Comparison of ENCODE assay signal across 8 cellular contexts in genomic region chr10:71977614-71977903, GRCh38. TPM values are rescaled to one million over a fixed set of nuclear protein-coding genes. Genes with fewer than 3 reads are reported as not detected.
DNase-seq lines count a peak whose midpoint lies in the region; ATAC-seq and TF ChIP-seq lines count a peak whose summit lies in the region.
"Not testable (repeated sequence)": the region's sequence is repeated elsewhere in the genome, so short reads cannot be mapped to it uniquely, and the experiment has no call there.

No MANE protein-coding gene starts in this region.

- H3K9me3 Mint-ChIP-seq in WTC11, brain, nephron: not testable (repeated sequence)

- not testable (repeated sequence) for H4K20me1 ChIP-seq in GM23248 (ENCODE audit: insufficient read depth)

- H3K27me3 Mint-ChIP-seq in WTC11 (ENCODE audit: low read depth); brain; nephron (ENCODE audit: low read depth): not testable (repeated sequence)

- H3K27ac ChIP-seq in GM23248 (peak overlapping the region; percentile 90), coronary artery (peak overlapping the region; percentile 68 to 69), left ventricle myocardium inferior (replicated peaks) (peak overlapping the region; percentile 87), gastrocnemius medialis (peak overlapping the region; percentile 91 to 97 (median 92)), thoracic aorta (peak overlapping the region; percentile 92 to 93)

- H3F3A ChIP-seq in GM23248 (ENCODE audit: insufficient read depth): peaks cover 88% of the 10 kb centered on the region

- H3K36me3 ChIP-seq in GM23248 (ENCODE audit: low read depth); left ventricle myocardium inferior; gastrocnemius medialis; thoracic aorta: not testable (repeated sequence)

- CTCF ChIA-PET in WTC11 (lab: Charles Lee): interaction anchor here (0.6 to 3.6 kb wide), 11 partner anchors 11 to 707 kb away, joined by 3 to 21 read pairs (median 4); partner anchors contain the start of gene CHST3

- H3K4me2 ChIP-seq in GM23248 (ENCODE audit: unreplicated experiment): not testable (repeated sequence)

- H3K4me3 ChIP-seq in GM23248, coronary artery, left ventricle myocardium inferior, gastrocnemius medialis, thoracic aorta: not testable (repeated sequence)

- H3K9me2 ChIP-seq in GM23248 (ENCODE audit: insufficient read depth): not testable (repeated sequence)

- ATAC-seq in WTC11; gastrocnemius medialis; thoracic aorta (ENCODE audit: insufficient number of reproducible peaks, low FRiP score, low read depth): not testable (repeated sequence)

- not testable (repeated sequence) for H3K27ac Mint-ChIP-seq in WTC11
- H3K27ac Mint-ChIP-seq in brain (peak overlapping the region; percentile 63 to 98 (median 95)), nephron (peak overlapping the region in 2 of 3 experiments; percentile 75 to 94)

- TF ChIP-seq CTCF in WTC11 (IDR thresholded peaks at IDR 0.05); brain (conservative IDR thresholded peaks at IDR 0.05); coronary artery (IDR thresholded peaks at IDR 0.05); left ventricle myocardium inferior (IDR thresholded peaks at IDR 0.05; ENCODE audit: borderline replicate concordance); nephron (IDR thresholded peaks at IDR 0.05; ENCODE audit: unreplicated experiment in 3 of 3); gastrocnemius medialis (IDR thresholded peaks at IDR 0.05 in 4 of 5, conservative IDR thresholded peaks at IDR 0.05 in 1 of 5); thoracic aorta (IDR thresholded peaks at IDR 0.05): not testable (repeated sequence)

- not testable (repeated sequence) for H3K4me3 Mint-ChIP-seq in WTC11, brain, nephron

- not testable (repeated sequence) for H3K36me3 Mint-ChIP-seq in WTC11; brain; nephron (ENCODE audit: low read depth)

- peaks cover 80% of the 10 kb centered on the region for H3K79me2 ChIP-seq in GM23248 (ENCODE audit: insufficient read depth)

- H3K4me1 Mint-ChIP-seq in WTC11: peaks cover 27% of the 10 kb centered on the region
- H3K4me1 Mint-ChIP-seq in brain: peaks cover 100% of the 10 kb centered on the region
- peaks cover 89% of the 10 kb centered on the region for H3K4me1 Mint-ChIP-seq in nephron

- H2AFZ ChIP-seq in GM23248: not testable (repeated sequence)

- H3K9ac ChIP-seq in GM23248: not testable (repeated sequence)

- POLR2A ChIA-PET in WTC11 (lab: Charles Lee): not testable (repeated sequence)

- in situ Hi-C loops in GM23248 (cut with MboI); gastrocnemius medialis (cut with MboI; ENCODE audit: low sequenced_read_pairs in 4 of 4): not testable (repeated sequence)

- H3K4me1 ChIP-seq in GM23248 (ENCODE audit: insufficient read depth) (peaks cover 83% of the 10 kb centered on the region), left ventricle myocardium inferior (peaks cover 99% of the 10 kb centered on the region), gastrocnemius medialis (peaks cover 96 to 100% of the 10 kb centered on the region in 2 donors), thoracic aorta (ENCODE audit: control insufficient read depth in 1 of 2, low read depth in 2 of 2) (peaks cover 64 to 100% of the 10 kb centered on the region in 2 donors)

- not testable (repeated sequence) for H3K27me3 ChIP-seq in GM23248 (replicated peaks; ENCODE audit: insufficient read depth); left ventricle myocardium inferior (ENCODE audit: low read depth); gastrocnemius medialis; thoracic aorta (replicated peaks; ENCODE audit: insufficient read depth)

- intact Hi-C loops in left ventricle myocardium inferior (cut with micrococcal nuclease); gastrocnemius medialis (cut with DNase I; ENCODE audit: low total_unique reads): not testable (repeated sequence)

- WGBS in GM23248 (ENCODE audit: low coverage in 1 of 2, low lambda C conversion rate in 2 of 2, missing lambda C conversion rate in 2 of 2), 2 experiments: 97 to 100% methylated on average over 1 of the region's 1 CpG

- not testable (repeated sequence) for H3K9me3 ChIP-seq in GM23248 (ENCODE audit: low read depth); left ventricle myocardium inferior (replicated peaks); gastrocnemius medialis; thoracic aorta

- DNase-seq in GM23248; WTC11 (ENCODE audit: low spot score); coronary artery (ENCODE audit: low spot score); left ventricle myocardium inferior; gastrocnemius medialis; thoracic aorta (ENCODE audit: low spot score): not testable (repeated sequence)

- not testable (repeated sequence) for TF ChIP-seq POLR2A in gastrocnemius medialis (IDR thresholded peaks at IDR 0.05)

TF ChIP-seq in WTC11, 78 proteins besides CTCF, POLR2A, EP300 and RAD21:
- TF ChIP-seq ZNF121 (CRISPR knock-in tag; IDR thresholded peaks at IDR 0.05): peak; percentile 21; the same call in 1 of the 2 replicates

RNA-seq across cellular contexts. Expression of gene CHST3, which starts 13.4 kb away (rescaled TPM):
- 42.2 and 43.3 TPM in 2 replicates for total RNA-seq in GM23248 (2014; rRNA removed; shearing (Covaris generic))
- 10.4 and 10.7 TPM in 2 replicates for polyA plus RNA-seq in GM23248 (2016; fragmentation: Nextera tagmentation; extraction: Ambion mirVana)
- 5.6 to 7.0 TPM (median 5.9 TPM) in 3 replicates for total RNA-seq in WTC11 (2021)
- polyA plus RNA-seq in brain (ENCODE audit: insufficient read depth, low read depth, low replicate concordance): 11.4 TPM
- 18.0 TPM for total RNA-seq in left ventricle myocardium inferior
- 10 to 100 TPM; 11.5 to 31.6 (median 16.3) TPM for total RNA-seq in gastrocnemius medialis
- total RNA-seq in thoracic aorta: 10 to 100 TPM; 54.4 to 80.6 TPM
